Comparison of ENCODE assay signal across 8 cellular contexts in the genomic region with DNA sequence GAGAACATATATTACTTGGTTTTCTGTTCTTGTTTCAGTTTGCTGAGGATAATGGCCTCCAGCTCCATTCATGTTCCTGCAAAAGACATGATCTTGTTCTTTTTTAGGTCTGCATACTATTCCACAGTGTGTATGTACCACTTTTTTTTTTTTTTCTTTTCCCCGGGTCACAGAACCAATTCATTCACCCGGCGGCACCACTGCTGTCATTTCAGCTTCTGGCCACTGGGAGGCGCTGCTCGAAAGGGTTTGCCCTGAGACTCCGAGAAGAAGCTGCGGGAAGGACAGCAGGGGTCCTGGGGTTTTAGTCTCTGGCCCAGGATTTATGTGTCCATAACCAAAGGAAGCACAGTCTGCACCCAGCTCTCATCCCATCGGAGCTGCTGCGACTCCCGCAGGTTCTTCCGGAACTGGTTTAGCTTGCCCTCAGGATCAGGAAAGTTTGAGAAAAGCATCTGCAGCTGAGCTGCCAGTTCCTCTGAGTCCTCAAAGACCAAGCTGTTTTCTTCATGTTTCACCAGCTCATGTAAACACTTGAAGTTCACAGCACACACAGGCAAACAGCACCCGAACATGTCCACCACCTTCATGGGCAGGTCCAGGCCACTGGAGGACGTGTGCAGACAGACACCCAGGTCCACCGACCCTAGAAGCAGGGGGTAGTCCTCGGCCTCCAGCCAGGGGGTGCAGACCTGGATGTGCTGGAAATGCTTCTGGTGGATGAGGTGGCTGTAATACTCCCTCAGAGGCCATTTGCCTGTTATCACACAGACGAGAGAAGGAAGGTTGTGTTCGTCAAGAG.
DNase-seq lines count a peak whose midpoint lies in the region; ATAC-seq and TF ChIP-seq lines count a peak whose summit lies in the region.
"Not testable (repeated sequence)": the region's sequence is repeated elsewhere in the genome, so short reads cannot be mapped to it uniquely, and the experiment has no call there.

No MANE protein-coding gene starts in this region.

- peak overlapping the region; percentile 79 for H2AFZ ChIP-seq in neural progenitor cell (replicated peaks)

- H3K4me1 Mint-ChIP-seq in activated CD8-positive, alpha-beta T cell treated with anti-CD3 and anti-CD28 coated beads, Interleukin-2, amount 10 ng/mL, durations not matched to agents 7 days and 5 days (ENCODE audit: low read depth); brain; neural progenitor cell: not testable (repeated sequence)

- H3K27ac Mint-ChIP-seq in activated CD8-positive, alpha-beta T cell treated with anti-CD3 and anti-CD28 coated beads, Interleukin-2, amount 10 ng/mL, durations not matched to agents 7 days and 5 days; brain; neural progenitor cell: not testable (repeated sequence)

- H3K27me3 ChIP-seq in BE2C; Panc1 (ENCODE audit: control insufficient read depth, insufficient read depth, low read length); cardiac muscle cell; neural progenitor cell: not testable (repeated sequence)

- H3F3A ChIP-seq in neural progenitor cell (ENCODE audit: low read depth), result not testable (repeated sequence)

- DNase-seq in BE2C, result peak; percentile 45
- DNase-seq in Panc1 (ENCODE audit: low read depth, low spot score), result not testable (repeated sequence)
- DNase-seq in activated CD8-positive, alpha-beta T cell treated with anti-CD3 and anti-CD28 coated beads, Interleukin-2, amount 10 ng/mL, durations not matched to agents 7 days and 5 days, result peak; percentile 60
- peak; percentile 13 to 38 for DNase-seq in cardiac muscle cell (ENCODE audit: low read depth in 1 of 2, low spot score in 1 of 2)
- peak; percentile 36 for DNase-seq in neural progenitor cell (ENCODE audit: low spot score)
- DNase-seq in stimulated activated CD8-positive, alpha-beta memory T cell treated with anti-CD3 and anti-CD28 coated beads, Interleukin-15, amount 100 ng/mL, for 48 hours (ENCODE audit: low read depth in 2 of 2), result peak; percentile 23 to 25

- in situ Hi-C loops in Panc1 (cut with HindIII; ENCODE audit: low pct_unique_long_range_greater_than_20kb, low sequenced_read_pairs), result not testable (repeated sequence)

- H3K9me3 Mint-ChIP-seq in activated CD8-positive, alpha-beta T cell treated with anti-CD3 and anti-CD28 coated beads, Interleukin-2, amount 10 ng/mL, durations not matched to agents 7 days and 5 days (ENCODE audit: insufficient read depth); brain; neural progenitor cell: not testable (repeated sequence)

- not testable (repeated sequence) for H4K20me1 ChIP-seq in neural progenitor cell (ENCODE audit: low read depth)

- H3K36me3 ChIP-seq in BE2C; HEK293 (ENCODE audit: control insufficient read depth in 2 of 2, insufficient read depth in 1 of 2, low read length in 2 of 2); Panc1 (ENCODE audit: control insufficient read depth, insufficient read depth, low read length); cardiac muscle cell; neural progenitor cell: not testable (repeated sequence)

- H3K9me3 ChIP-seq in BE2C; HEK293 (ENCODE audit: control insufficient read depth, insufficient read depth, low read depth, low read length); Panc1 (ENCODE audit: control insufficient read depth, insufficient read depth, low read depth, low read length); cardiac muscle cell (ENCODE audit: low read depth); neural progenitor cell (ENCODE audit: low read depth): not testable (repeated sequence)

- CTCF ChIA-PET in HEK293 (lab: Yijun Ruan, JAX), result interaction anchor here (0.5 to 2.0 kb wide), 34 partner anchors 12 to 1008 kb away, joined by 3 to 9 read pairs (median 4); no protein-coding TSS in a partner anchor
- CTCF ChIA-PET in Panc1 (lab: Charles Lee), result interaction anchor here (0.6 to 1.2 kb wide), 13 partner anchors 10 to 1549 kb away, joined by 3 to 12 read pairs (median 5); no protein-coding TSS in a partner anchor
- CTCF ChIA-PET in activated CD8-positive, alpha-beta T cell treated with anti-CD3 and anti-CD28 coated beads, Interleukin-2, amount 10 ng/mL, durations not matched to agents 7 days and 5 days (lab: Charles Lee), result interaction anchor here (0.8 to 1.8 kb wide), 9 partner anchors 11 to 1036 kb away, joined by 3 to 6 read pairs (median 4); a partner anchor contains a TSS

- not testable (repeated sequence) for H3K4me3 Mint-ChIP-seq in activated CD8-positive, alpha-beta T cell treated with anti-CD3 and anti-CD28 coated beads, Interleukin-2, amount 10 ng/mL, durations not matched to agents 7 days and 5 days; brain; neural progenitor cell

- peak; percentile 38; the same call in 1 of the 2 replicates for ATAC-seq in Panc1
- ATAC-seq in activated CD8-positive, alpha-beta T cell treated with anti-CD3 and anti-CD28 coated beads, Interleukin-2, amount 10 ng/mL, durations not matched to agents 7 days and 5 days, result not testable (repeated sequence)

- not testable (repeated sequence) for H3K4me1 ChIP-seq in BE2C; HEK293 (ENCODE audit: control insufficient read depth, insufficient read depth, low read length); Panc1 (ENCODE audit: control insufficient read depth, insufficient read depth, low read length); cardiac muscle cell (ENCODE audit: low read depth); neural progenitor cell

- not testable (repeated sequence) for H3K36me3 Mint-ChIP-seq in activated CD8-positive, alpha-beta T cell treated with anti-CD3 and anti-CD28 coated beads, Interleukin-2, amount 10 ng/mL, durations not matched to agents 7 days and 5 days (ENCODE audit: low read depth); brain; neural progenitor cell

- not testable (repeated sequence) for H3K27ac ChIP-seq in HEK293 (ENCODE audit: extremely low read depth, low read depth, low read length); Panc1 (ENCODE audit: low read length); cardiac muscle cell; neural progenitor cell

- not testable (repeated sequence) for H3K79me2 ChIP-seq in neural progenitor cell (ENCODE audit: low read depth)

- not testable (repeated sequence) for H3K4me2 ChIP-seq in neural progenitor cell

- H3K9ac ChIP-seq in neural progenitor cell, result not testable (repeated sequence)

- intact Hi-C loops in Panc1 (cut with micrococcal nuclease; ENCODE audit: unreplicated experiment), result not testable (repeated sequence)

- BruUV-seq in Panc1 (replicated peaks; lab: Mats Ljungman, UMichigan), result not testable (repeated sequence)

- TF ChIP-seq CTCF in BE2C (IDR thresholded peaks at IDR 0.05; ENCODE audit: low read depth, low read length), result peak; percentile 61
- TF ChIP-seq CTCF in HEK293 (tag by site-specific recombination; IDR thresholded peaks at IDR 0.05), result peak; percentile 51
- TF ChIP-seq CTCF in Panc1 (IDR thresholded peaks at IDR 0.05), result peak; percentile 95
- peak; percentile 39 to 54 for TF ChIP-seq CTCF in brain (conservative IDR thresholded peaks at IDR 0.05)
- TF ChIP-seq CTCF in cardiac muscle cell (IDR thresholded peaks at IDR 0.05; ENCODE audit: low read depth, low read length), result peak; percentile 70
- TF ChIP-seq CTCF in neural progenitor cell (IDR thresholded peaks at IDR 0.05), result peak; percentile 87

- POLR2A ChIA-PET in HEK293 (lab: Yijun Ruan, JAX); Panc1 (lab: Charles Lee); activated CD8-positive, alpha-beta T cell treated with anti-CD3 and anti-CD28 coated beads, Interleukin-2, amount 10 ng/mL, durations not matched to agents 7 days and 5 days (lab: Charles Lee): not testable (repeated sequence)

- not testable (repeated sequence) for H3K4me3 ChIP-seq in BE2C (ENCODE audit: low read depth, low read length); HEK293 (ENCODE audit: low read depth, low read length); Panc1 (ENCODE audit: low read depth in 2 of 2, low read length in 2 of 2); cardiac muscle cell; neural progenitor cell

- H3K27me3 Mint-ChIP-seq in activated CD8-positive, alpha-beta T cell treated with anti-CD3 and anti-CD28 coated beads, Interleukin-2, amount 10 ng/mL, durations not matched to agents 7 days and 5 days (ENCODE audit: low read depth); brain; neural progenitor cell (ENCODE audit: insufficient read depth, low read depth): not testable (repeated sequence)

TF ChIP-seq in HEK293, 187 proteins besides CTCF, POLR2A, EP300 and RAD21 (continues in another document):
- TF ChIP-seq ZNF146 (tag by site-specific recombination; IDR thresholded peaks at IDR 0.05), result peak; percentile 92
- 0 out of 2 replicates have a peak, but pooled peaks have one; percentile 36 for TF ChIP-seq ZNF2 (tag by site-specific recombination; IDR thresholded peaks at IDR 0.05)
- TF ChIP-seq ZXDB (tag by site-specific recombination; IDR thresholded peaks at IDR 0.05), result peak; percentile 20; the same call in 1 of the 2 replicates
- peak; percentile 69 for TF ChIP-seq ZIC2 (tag by site-specific recombination; IDR thresholded peaks at IDR 0.05)
- TF ChIP-seq ZNF654 (tag by site-specific recombination; IDR thresholded peaks at IDR 0.05; ENCODE audit: low read depth), result peak; percentile 84
- TF ChIP-seq, protein P1, sequence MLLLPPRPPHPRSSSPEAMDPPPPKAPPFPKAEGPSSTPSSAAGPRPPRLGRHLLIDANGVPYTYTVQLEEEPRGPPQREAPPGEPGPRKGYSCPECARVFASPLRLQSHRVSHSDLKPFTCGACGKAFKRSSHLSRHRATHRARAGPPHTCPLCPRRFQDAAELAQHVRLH (tag by site-specific recombination; IDR thresholded peaks at IDR 0.05), result peak; percentile 46; the same call in 1 of the 2 replicates
